1 cellular context compared by ENCODE assay signal in genomic region chr5:173792781-173793547, GRCh38.
TF ChIP-seq lines count a peak whose summit lies in the region.

No MANE protein-coding gene starts in this region.

TF ChIP-seq in HepG2, 621 proteins besides CTCF, POLR2A, EP300 and RAD21 (continued from another document):
- TF ChIP-seq HNF1B (CRISPR knock-in tag; IDR thresholded peaks at IDR 0.05) (0 out of 2 replicates have a peak, but pooled peaks have one; percentile 23), ZMYM3 (CRISPR knock-in tag; IDR thresholded peaks at IDR 0.05) (peak; percentile 83), ZMYM2 (CRISPR knock-in tag; IDR thresholded peaks at IDR 0.05) (peak; percentile 84), TAF15 (IDR thresholded peaks at IDR 0.05; ENCODE audit: low read depth, low read length, poor library complexity, severe bottlenecking) (no peak), HIVEP1 (CRISPR knock-in tag; IDR thresholded peaks at IDR 0.05) (no peak), CREB3 (CRISPR knock-in tag; IDR thresholded peaks at IDR 0.05) (no peak), ZBTB33 (CRISPR knock-in tag; IDR thresholded peaks at IDR 0.05) (peak; percentile 98), MYPOP (CRISPR knock-in tag; IDR thresholded peaks at IDR 0.05) (no peak)
TF ChIP-seq in HepG2: peak in this region for 13.
